In the genomic region with DNA sequence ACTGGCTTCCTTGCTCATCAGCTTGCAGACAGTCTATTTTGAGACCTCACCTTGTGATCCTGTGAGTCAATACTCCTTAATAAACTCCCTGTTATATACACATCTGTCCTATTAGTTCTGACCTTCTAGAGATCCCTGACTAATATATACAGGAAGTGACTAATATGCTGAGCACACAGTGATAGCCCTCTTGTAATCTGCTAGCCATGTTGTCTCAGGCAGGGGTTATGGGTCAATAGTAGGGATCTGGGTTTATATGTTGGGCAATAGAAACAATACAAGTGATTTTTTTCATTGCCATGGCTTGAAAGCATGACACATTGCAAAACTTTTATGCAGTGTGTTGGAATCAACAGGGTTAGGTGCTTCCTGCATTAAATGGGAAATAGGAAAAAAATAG, we compare ENCODE assay signal across 1 cellular context.
TF ChIP-seq lines count a peak whose summit lies in the region.

No MANE protein-coding gene starts in this region.

TF ChIP-seq in SK-N-SH treated with all-trans-retinoic acid at 6 μM for 48 hours, 23 proteins besides CTCF, POLR2A, EP300 and RAD21 (continued from another document):
- TF ChIP-seq, protein P1, sequence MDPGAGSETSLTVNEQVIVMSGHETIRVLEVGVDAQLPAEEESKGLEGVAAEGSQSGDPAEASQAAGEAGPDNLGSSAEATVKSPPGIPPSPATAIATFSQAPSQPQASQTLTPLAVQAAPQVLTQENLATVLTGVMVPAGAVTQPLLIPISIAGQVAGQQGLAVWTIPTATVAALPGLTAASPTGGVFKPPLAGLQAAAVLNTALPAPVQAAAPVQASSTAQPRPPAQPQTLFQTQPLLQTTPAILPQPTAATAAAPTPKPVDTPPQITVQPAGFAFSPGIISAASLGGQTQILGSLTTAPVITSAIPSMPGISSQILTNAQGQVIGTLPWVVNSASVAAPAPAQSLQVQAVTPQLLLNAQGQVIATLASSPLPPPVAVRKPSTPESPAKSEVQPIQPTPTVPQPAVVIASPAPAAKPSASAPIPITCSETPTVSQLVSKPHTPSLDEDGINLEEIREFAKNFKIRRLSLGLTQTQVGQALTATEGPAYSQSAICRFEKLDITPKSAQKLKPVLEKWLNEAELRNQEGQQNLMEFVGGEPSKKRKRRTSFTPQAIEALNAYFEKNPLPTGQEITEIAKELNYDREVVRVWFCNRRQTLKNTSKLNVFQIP (CRISPR knock-in tag; IDR thresholded peaks at IDR 0.05; ENCODE audit: borderline replicate concordance, low read depth), result no peak
- TF ChIP-seq SNAI2 (CRISPR knock-in tag; IDR thresholded peaks at IDR 0.05) (no peak), ARNTL (CRISPR knock-in tag; IDR thresholded peaks at IDR 0.05; ENCODE audit: borderline replicate concordance, low read depth) (no peak), PPARA (CRISPR knock-in tag; IDR thresholded peaks at IDR 0.05; ENCODE audit: borderline replicate concordance) (no peak), OSR1 (CRISPR knock-in tag; IDR thresholded peaks at IDR 0.05) (no peak)
